17 cellular contexts compared by ENCODE assay signal in genomic region chr1:12591267-12591938, GRCh38. TPM values are rescaled to one million over a fixed set of nuclear protein-coding genes. Genes with fewer than 3 reads are reported as not detected.
DNase-seq lines count a peak whose midpoint lies in the region; ATAC-seq and TF ChIP-seq lines count a peak whose summit lies in the region.
"Had no signal": no experiment of that assay in that cellular context is flagged by ENCODE, and none has a peak within 500 bp of the region (broad histone marks: within the 10 kb centered on the region; RNA-seq: fewer than 3 reads in every experiment).

No MANE protein-coding gene starts in this region.

- peaks cover 23% of the 10 kb centered on the region for H3K27me3 Mint-ChIP-seq in activated naive CD4-positive, alpha-beta T cell treated with anti-CD3 and anti-CD28 coated beads, Interleukin-2, amount 10 ng/mL, durations not matched to agents 7 days and 5 days

- peak; percentile 39 for ATAC-seq in gastroesophageal sphincter
- ATAC-seq in HG02938 (IDR thresholded peaks at IDR 0.05; ENCODE audit: unreplicated experiment) = no peak
- ATAC-seq: activated T-cell treated with anti-CD3 and anti-CD28 coated beads, Interleukin-2, amount 50 U/mL, for 72 hours; naive thymus-derived CD4-positive, alpha-beta T cell had no signal

- H3K4me1 ChIP-seq in gastroesophageal sphincter = peaks cover 5 to 99% (median 60%) of the 10 kb centered on the region in 3 donors
- peaks cover 9 to 42% of the 10 kb centered on the region in 2 donors for H3K4me1 ChIP-seq in muscle layer of duodenum (ENCODE audit: control insufficient read depth in 1 of 2, insufficient read depth in 2 of 2, low read length in 2 of 2)
- peaks cover 69% of the 10 kb centered on the region for H3K4me1 ChIP-seq in suprapubic skin

- H3K9me3 ChIP-seq in gastroesophageal sphincter = no peaks in the 10 kb centered on the region
- no peaks in the 10 kb centered on the region for H3K9me3 ChIP-seq in muscle layer of duodenum (ENCODE audit: control insufficient read depth in 1 of 2, low read length in 2 of 2)
- H3K9me3 ChIP-seq in suprapubic skin = no peaks in the 10 kb centered on the region

- WGBS in gastroesophageal sphincter (ENCODE audit: low coverage in 1 of 2), 2 donors = 80 to 84% methylated on average over 1 to 10 of the region's 19 CpGs
- whole genome bisulfite sequencing in suprapubic skin = 67% methylated on average over 13 of the region's 19 CpGs

- H3K27ac ChIP-seq in gastroesophageal sphincter (peak overlapping the region; percentile 90 to 95 (median 92)), muscle layer of duodenum (ENCODE audit: low read length) (peak overlapping the region; percentile 39), suprapubic skin (peak overlapping the region; percentile 46)

- H3K36me3 ChIP-seq in gastroesophageal sphincter (peaks cover 0 to 24% of the 10 kb centered on the region in 2 donors), muscle layer of duodenum (ENCODE audit: control insufficient read depth in 1 of 2, insufficient read depth in 2 of 2, low read length in 2 of 2) (no peaks in the 10 kb centered on the region), suprapubic skin (peaks cover 5% of the 10 kb centered on the region)

- H3K36me3 Mint-ChIP-seq in activated naive CD4-positive, alpha-beta T cell treated with anti-CD3 and anti-CD28 coated beads, Interleukin-2, amount 10 ng/mL, durations not matched to agents 7 days and 5 days = peaks cover 12% of the 10 kb centered on the region

- peaks cover 19% of the 10 kb centered on the region for H3K4me1 Mint-ChIP-seq in activated naive CD4-positive, alpha-beta T cell treated with anti-CD3 and anti-CD28 coated beads, Interleukin-2, amount 10 ng/mL, durations not matched to agents 7 days and 5 days

- CTCF ChIA-PET in activated naive CD4-positive, alpha-beta T cell treated with anti-CD3 and anti-CD28 coated beads, Interleukin-2, amount 10 ng/mL, durations not matched to agents 7 days and 5 days (lab: Charles Lee) = interaction anchor here (1.0 to 2.8 kb wide), 2 partner anchors 10 to 276 kb away, joined by 4 to 12 read pairs; no protein-coding TSS in a partner anchor

- H3K9me3 Mint-ChIP-seq in activated naive CD4-positive, alpha-beta T cell treated with anti-CD3 and anti-CD28 coated beads, Interleukin-2, amount 10 ng/mL, durations not matched to agents 7 days and 5 days = no peaks in the 10 kb centered on the region
- H3K9me3 Mint-ChIP-seq: activated T-cell treated with anti-CD3 and anti-CD28 coated beads, Interleukin-2, amount 50 U/mL, for 72 hours; dendritic cell treated with granulocyte-macrophage colony-stimulating factor and Interleukin-4, amounts not matched to agents 40 ng/mL and 50 ng/mL, for 4 days had no signal

- H3K4me3 ChIP-seq in gastroesophageal sphincter (no peak overlapping the region), muscle layer of duodenum (ENCODE audit: low read depth in 1 of 2, low read length in 2 of 2) (no peak overlapping the region), suprapubic skin (no peak overlapping the region)

- H3K4me3 Mint-ChIP-seq in activated naive CD4-positive, alpha-beta T cell treated with anti-CD3 and anti-CD28 coated beads, Interleukin-2, amount 10 ng/mL, durations not matched to agents 7 days and 5 days = no peak overlapping the region
- H3K4me3 Mint-ChIP-seq: activated T-cell treated with anti-CD3 and anti-CD28 coated beads, Interleukin-2, amount 50 U/mL, for 72 hours; dendritic cell treated with granulocyte-macrophage colony-stimulating factor and Interleukin-4, amounts not matched to agents 40 ng/mL and 50 ng/mL, for 4 days had no signal

- no peak overlapping the region for H3K27ac Mint-ChIP-seq in activated naive CD4-positive, alpha-beta T cell treated with anti-CD3 and anti-CD28 coated beads, Interleukin-2, amount 10 ng/mL, durations not matched to agents 7 days and 5 days
- H3K27ac Mint-ChIP-seq: activated T-cell treated with anti-CD3 and anti-CD28 coated beads, Interleukin-2, amount 50 U/mL, for 72 hours had no signal

- TF ChIP-seq EP300 in gastroesophageal sphincter (IDR thresholded peaks at IDR 0.05) = no peak
- no peak for TF ChIP-seq EP300 in suprapubic skin (IDR thresholded peaks at IDR 0.05)

- TF ChIP-seq CTCF in gastroesophageal sphincter (IDR thresholded peaks at IDR 0.05) (peak in 1 of 4 experiments; percentile 36), suprapubic skin (IDR thresholded peaks at IDR 0.05) (no peak)

- H3K27me3 ChIP-seq in gastroesophageal sphincter (no peaks in the 10 kb centered on the region), muscle layer of duodenum (ENCODE audit: low read depth, low read length) (no peaks in the 10 kb centered on the region), suprapubic skin (no peaks in the 10 kb centered on the region)

- peak in 1 of 2 donors; percentile 77 for DNase-seq in suprapubic skin (ENCODE audit: low spot score in 2 of 2)
- DNase-seq in NAMALWA (ENCODE audit: low spot score) = no peak
- no peak for DNase-seq in stimulated activated CD4-positive, alpha-beta T cell treated with anti-CD3 and anti-CD28 coated beads, Interleukin-4, amount 100 ng/mL, for 24 hours
- no peak for DNase-seq in activated naive CD4-positive, alpha-beta T cell treated with anti-CD3 and anti-CD28 coated beads, Interleukin-2, amount 10 ng/mL, durations not matched to agents 7 days and 5 days
- DNase-seq: activated CD4-positive, alpha-beta T cell treated with anti-CD3 and anti-CD28 coated beads, Interleukin-2, amount 50 U/mL, for 1 hour; activated T-cell treated with anti-CD3 and anti-CD28 coated beads, Interleukin-2, amount 50 U/mL, for 72 hours; AML-193; foreskin fibroblast; naive thymus-derived CD4-positive, alpha-beta T cell; NCI-H187 treated with DMSO at 0.1 percent for 48 hours; small intestine had no signal

- no peak for TF ChIP-seq POLR2A in gastroesophageal sphincter (IDR thresholded peaks at IDR 0.05)
- TF ChIP-seq POLR2A in suprapubic skin (IDR thresholded peaks at IDR 0.05) = no peak

TF ChIP-seq in PFSK-1, 5 proteins besides CTCF, POLR2A, EP300 and RAD21:
- TF ChIP-seq SIN3A (IDR thresholded peaks at IDR 0.05; ENCODE audit: borderline replicate concordance, insufficient read depth, low read length) (peak; percentile 68; the same call in 1 of the 2 replicates), POLR2AphosphoS5 (IDR thresholded peaks at IDR 0.05; ENCODE audit: low read depth, low read length) (no peak), FOXP2 (optimal IDR thresholded peaks at IDR 0.05; ENCODE audit: borderline replicate concordance, extremely low read depth, extremely low read length, insufficient read depth) (peak; percentile 49), REST (IDR thresholded peaks at IDR 0.05; ENCODE audit: insufficient read depth in 1 of 2, low read depth in 2 of 2, low read length in 2 of 2) (no peak), TAF1 (IDR thresholded peaks at IDR 0.05; ENCODE audit: borderline replicate concordance, insufficient read depth, low read length) (no peak)

RNA-seq across cellular contexts. Expression of gene DHRS3, which starts 26.6 kb away (rescaled TPM):
- polyA plus RNA-seq in PFSK-1 (2012; ENCODE audit: insufficient read length, low read depth) = 49.3 TPM
- 100 to 1,000 TPM; 115 to 211 (median 186) TPM for total RNA-seq in gastroesophageal sphincter
- total RNA-seq in suprapubic skin = 10 to 100 TPM; 73.3 to 86.9 (median 80.2) TPM

RNA-seq across cellular contexts. Expression of gene AADACL4, which starts 52.5 kb away (rescaled TPM):
- not detected for polyA plus RNA-seq in PFSK-1 (2012; ENCODE audit: insufficient read length, low read depth)
- total RNA-seq in gastroesophageal sphincter = not detected
- total RNA-seq in suprapubic skin = not detected
- total RNA-seq: activated T-cell treated with anti-CD3 and anti-CD28 coated beads, Interleukin-2, amount 50 U/mL, for 72 hours; naive thymus-derived CD4-positive, alpha-beta T cell had no signal
- polyA plus RNA-seq: naive thymus-derived CD4-positive, alpha-beta T cell; small intestine; urinary bladder had no signal

Comparison
In these comparisons a context has a peak if more than half of its experiments do, and no peak if none do; other contexts are left out.
1. H3K27ac ChIP-seq: peak in every context shown above with its lines; median percentile 92 in gastroesophageal sphincter; 46 in suprapubic skin; 39 in muscle layer of duodenum.